In genomic region chr13:50574731-50575130, GRCh38 we compare ENCODE assay signal across 18 cellular contexts.
A peak's percentile ranks its signal among the peaks of the same experiment; 100 is the strongest.
DNase-seq lines count a peak whose midpoint lies in the region; ATAC-seq and TF ChIP-seq lines count a peak whose summit lies in the region.
"Had no signal": no experiment of that assay in that cellular context is flagged by ENCODE, and none has a peak within 500 bp of the region (broad histone marks: within the 10 kb centered on the region; RNA-seq: fewer than 3 reads in every experiment).

No MANE protein-coding gene starts in this region.

- H3K9me3 Mint-ChIP-seq in osteocyte (ENCODE audit: unreplicated experiment) = no peaks in the 10 kb centered on the region
- H3K9me3 Mint-ChIP-seq: immature natural killer cell had no signal

- H3F3A ChIP-seq in SK-N-SH (replicated peaks; ENCODE audit: insufficient read depth) = no peaks in the 10 kb centered on the region

- peaks cover 2% of the 10 kb centered on the region for H3K36me3 Mint-ChIP-seq in osteocyte (ENCODE audit: unreplicated experiment)
- H3K36me3 Mint-ChIP-seq: immature natural killer cell had no signal

- no peak overlapping the region for H2AFZ ChIP-seq in SK-N-SH (ENCODE audit: low read depth)

- H3K4me1 Mint-ChIP-seq in osteocyte (ENCODE audit: unreplicated experiment) = peaks cover 54% of the 10 kb centered on the region
- H3K4me1 Mint-ChIP-seq: immature natural killer cell had no signal

- no peaks in the 10 kb centered on the region; a peak in 1 of 22 replicates for H3K27me3 ChIP-seq in BLaER1 treated with 17β-estradiol and CSF1 and Interleukin-3, amounts not matched to agents 10 nM and 100 nM
- H3K27me3 ChIP-seq in MG63 = no peaks in the 10 kb centered on the region
- H3K27me3 ChIP-seq in esophagus muscularis mucosa = no peaks in the 10 kb centered on the region
- no peaks in the 10 kb centered on the region for H3K27me3 ChIP-seq in SK-N-SH (ENCODE audit: insufficient read depth)
- no peaks in the 10 kb centered on the region for H3K27me3 ChIP-seq in left lung
- H3K27me3 ChIP-seq: suprapubic skin had no signal

- TF ChIP-seq CTCF in esophagus muscularis mucosa (IDR thresholded peaks at IDR 0.05) (no peak), osteocyte (IDR thresholded peaks at IDR 0.05) (no peak), SK-N-SH (IDR thresholded peaks at IDR 0.05) (no peak), left lung (IDR thresholded peaks at IDR 0.05) (no peak)

- H3K79me2 ChIP-seq in SK-N-SH (ENCODE audit: insufficient read depth) = no peaks in the 10 kb centered on the region

- WGBS in esophagus muscularis mucosa = 80% methylated on average over 3 of the region's 3 CpGs
- 83% methylated on average over 3 of the region's 3 CpGs for WGBS in SK-N-SH (ENCODE audit: low lambda C conversion rate)

- intact Hi-C loops in esophagus muscularis mucosa (cut with DNase I) (no loop called here), left lung (cut with DNase I) (no loop called here)

- CTCF ChIA-PET in SK-N-SH (lab: Yijun Ruan, JAX) = interaction anchor here (0.6 kb wide), 1 partner anchor 42 kb away, joined by 3 read pairs; no protein-coding TSS in a partner anchor

- H3K36me3 ChIP-seq in BLaER1 treated with 17β-estradiol and CSF1 and Interleukin-3, amounts not matched to agents 10 nM and 100 nM = no peaks in the 10 kb centered on the region
- H3K36me3 ChIP-seq in MG63 (no peaks in the 10 kb centered on the region), esophagus muscularis mucosa (no peaks in the 10 kb centered on the region), SK-N-SH (replicated peaks in 1 of 2; ENCODE audit: control insufficient read depth in 1 of 2, insufficient read depth in 2 of 2, low read length in 1 of 2) (no peaks in the 10 kb centered on the region), left lung (no peaks in the 10 kb centered on the region)
- H3K36me3 ChIP-seq: suprapubic skin had no signal

- peak overlapping the region in 10 of 11 experiments; percentile 11 to 68 (median 38); a peak in 15 of 22 replicates for H3K4me2 ChIP-seq in BLaER1 treated with 17β-estradiol and CSF1 and Interleukin-3, amounts not matched to agents 10 nM and 100 nM
- H3K4me2 ChIP-seq in SK-N-SH = no peak overlapping the region

- DNase-seq in MG63 (peak; percentile 56), esophagus muscularis mucosa (ENCODE audit: extremely low spot score) (peak; percentile 4), osteocyte (ENCODE audit: extremely low spot score, unreplicated experiment) (no peak), SK-N-SH (no peak), left lung (no peak)
- DNase-seq in activated naive CD4-positive, alpha-beta T cell (lab: John Stamatoyannopoulos, UW) = no peak
- DNase-seq in central memory CD4-positive, alpha-beta T cell = no peak
- DNase-seq: activated CD4-positive, alpha-beta T cell treated with anti-CD3 and anti-CD28 coated beads, Interleukin-2, amount 50 U/mL, for 1 hour; activated T-cell treated with anti-CD3 and anti-CD28 coated beads, Interleukin-2, amount 50 U/mL, for 1 hour; DND-41; immature natural killer cell; KBM-7; NCI-H1092 treated with DMSO at 0.1 percent for 48 hours; NCI-H2171; NCI-H82 had no signal

- no peak overlapping the region for H3K4me3 ChIP-seq in BLaER1 treated with 17β-estradiol and CSF1 and Interleukin-3, amounts not matched to agents 10 nM and 100 nM
- no peak overlapping the region for H3K4me3 ChIP-seq in MG63
- H3K4me3 ChIP-seq in esophagus muscularis mucosa = no peak overlapping the region
- H3K4me3 ChIP-seq in SK-N-SH (ENCODE audit: low read depth in 2 of 2, low read length in 1 of 2) = no peak overlapping the region
- H3K4me3 ChIP-seq in left lung = no peak overlapping the region
- H3K4me3 ChIP-seq: suprapubic skin had no signal

- peak overlapping the region; percentile 86 for H3K27ac Mint-ChIP-seq in osteocyte (ENCODE audit: unreplicated experiment)
- H3K27ac Mint-ChIP-seq: immature natural killer cell had no signal

- no peak for ATAC-seq in left lung

- H3K4me3 Mint-ChIP-seq in osteocyte (ENCODE audit: unreplicated experiment) = peak overlapping the region; percentile 2
- H3K4me3 Mint-ChIP-seq: immature natural killer cell had no signal

- POLR2A ChIA-PET in SK-N-SH (lab: Yijun Ruan, JAX) = no interaction called here

- TF ChIP-seq EP300 in esophagus muscularis mucosa (IDR thresholded peaks at IDR 0.05) (no peak), SK-N-SH (IDR thresholded peaks at IDR 0.05; ENCODE audit: borderline replicate concordance in 1 of 2, low read depth in 1 of 2, low read length in 1 of 2) (no peak)

- no peaks in the 10 kb centered on the region for H4K20me1 ChIP-seq in BLaER1 treated with 17β-estradiol and CSF1 and Interleukin-3, amounts not matched to agents 10 nM and 100 nM
- no peaks in the 10 kb centered on the region for H4K20me1 ChIP-seq in SK-N-SH (ENCODE audit: insufficient read depth)

- peaks cover 0 to 17% (median 6%) of the 10 kb centered on the region in 11 experiments; a peak in 10 of 22 replicates for H3K9me3 ChIP-seq in BLaER1 treated with 17β-estradiol and CSF1 and Interleukin-3, amounts not matched to agents 10 nM and 100 nM (replicated peaks in 1 of 11)
- H3K9me3 ChIP-seq in MG63 (no peaks in the 10 kb centered on the region), esophagus muscularis mucosa (no peaks in the 10 kb centered on the region), SK-N-SH (no peaks in the 10 kb centered on the region), left lung (no peaks in the 10 kb centered on the region)
- H3K9me3 ChIP-seq: suprapubic skin had no signal

- H3K27me3 Mint-ChIP-seq in osteocyte (ENCODE audit: unreplicated experiment) = no peaks in the 10 kb centered on the region

- no peak overlapping the region for H3K9ac ChIP-seq in BLaER1 treated with 17β-estradiol and CSF1 and Interleukin-3, amounts not matched to agents 10 nM and 100 nM
- H3K9ac ChIP-seq in SK-N-SH = no peak overlapping the region

- no peak overlapping the region for H3K27ac ChIP-seq in BLaER1 treated with 17β-estradiol and CSF1 and Interleukin-3, amounts not matched to agents 10 nM and 100 nM
- H3K27ac ChIP-seq in esophagus muscularis mucosa (replicated peaks in 1 of 4) (no peak overlapping the region), SK-N-SH (ENCODE audit: low read depth in 2 of 2, low read length in 1 of 2) (no peak overlapping the region; a peak in 1 of 4 replicates), left lung (no peak overlapping the region)
- H3K27ac ChIP-seq: C4-2B, suprapubic skin had no signal

- peaks cover 0 to 28% (median 12%) of the 10 kb centered on the region in 10 experiments; a peak in 16 of 20 replicates for H3K4me1 ChIP-seq in BLaER1 treated with 17β-estradiol and CSF1 and Interleukin-3, amounts not matched to agents 10 nM and 100 nM
- H3K4me1 ChIP-seq in esophagus muscularis mucosa = peaks cover 0 to 11% (median 2%) of the 10 kb centered on the region in 4 donors
- H3K4me1 ChIP-seq in SK-N-SH (ENCODE audit: control insufficient read depth in 1 of 2, insufficient read depth in 2 of 2, low read depth in 1 of 2, low read length in 1 of 2) = no peaks in the 10 kb centered on the region
- no peaks in the 10 kb centered on the region for H3K4me1 ChIP-seq in left lung

- no peaks in the 10 kb centered on the region for H3K9me2 ChIP-seq in SK-N-SH

- TF ChIP-seq POLR2A in esophagus muscularis mucosa (IDR thresholded peaks at IDR 0.05; ENCODE audit: low read depth) = no peak

- TF ChIP-seq RAD21 in SK-N-SH (IDR thresholded peaks at IDR 0.05; ENCODE audit: low read length) = no peak

TF ChIP-seq in SK-N-SH, 30 proteins besides CTCF, POLR2A, EP300 and RAD21:
- no peak for TF ChIP-seq FOXM1 (IDR thresholded peaks at IDR 0.05; ENCODE audit: low read depth)
- TF ChIP-seq MEF2A (IDR thresholded peaks at IDR 0.05; ENCODE audit: borderline replicate concordance, low read depth) = no peak
- TF ChIP-seq ELF1 (IDR thresholded peaks at IDR 0.05) = no peak
- no peak for TF ChIP-seq TCF12 (IDR thresholded peaks at IDR 0.05)
- TF ChIP-seq CHD2 (IDR thresholded peaks at IDR 0.05; ENCODE audit: low read length, partially characterized antibody) = no peak
- TF ChIP-seq MXI1 (IDR thresholded peaks at IDR 0.05; ENCODE audit: low read depth, low read length) = no peak
- no peak for TF ChIP-seq REST (IDR thresholded peaks at IDR 0.05; ENCODE audit: low read depth, low read length)
- TF ChIP-seq FOSL2 (IDR thresholded peaks at IDR 0.05; ENCODE audit: borderline replicate concordance, low read depth) = no peak
- no peak for TF ChIP-seq SMC3 (IDR thresholded peaks at IDR 0.05; ENCODE audit: low read depth, low read length)
- no peak for TF ChIP-seq NFIC (IDR thresholded peaks at IDR 0.05; ENCODE audit: borderline replicate concordance)

Comparison
In these comparisons a context has a peak if more than half of its experiments do, and no peak if none do; other contexts are left out.
1. DNase-seq: peak in MG63 (single experiment) and esophagus muscularis mucosa (single experiment); none in osteocyte (single experiment), activated naive CD4-positive, alpha-beta T cell (0 of 4), central memory CD4-positive, alpha-beta T cell (single experiment), SK-N-SH (single experiment) and left lung (0 of 2).